ENCODE assay signal across 9 cellular contexts in genomic region chr22:46829140-46829891, GRCh38.
A peak's percentile ranks its signal among the peaks of the same experiment; 100 is the strongest.
DNase-seq lines count a peak whose midpoint lies in the region; ATAC-seq and TF ChIP-seq lines count a peak whose summit lies in the region.
"Had no signal": no experiment of that assay in that cellular context is flagged by ENCODE, and none has a peak within 500 bp of the region (broad histone marks: within the 10 kb centered on the region; RNA-seq: fewer than 3 reads in every experiment).

No MANE protein-coding gene starts in this region.

- peaks cover 30% of the 10 kb centered on the region for H3K4me1 ChIP-seq in GM23248 (ENCODE audit: insufficient read depth)
- peaks cover 19 to 26% (median 24%) of the 10 kb centered on the region in 3 donors for H3K4me1 ChIP-seq in skeletal muscle tissue (ENCODE audit: control insufficient read depth in 3 of 3, insufficient read depth in 3 of 3, low read length in 3 of 3)

- H3K27ac ChIP-seq in GM23248 (peak overlapping the region; percentile 97), skeletal muscle tissue (ENCODE audit: low read depth, low read length) (peak overlapping the region; percentile 4)

- peak; percentile 87 for ATAC-seq in SK-N-SH treated with all-trans-retinoic acid at 6 μM for 48 hours
- no peak for ATAC-seq in HG03457 (IDR thresholded peaks at IDR 0.05; ENCODE audit: unreplicated experiment)

- no peak for TF ChIP-seq CTCF in fibroblast of villous mesenchyme (IDR thresholded peaks at IDR 0.05; ENCODE audit: insufficient read depth, low read depth, low read length)

- DNase-seq in GM23248: peak; percentile 94
- peak; percentile 90 for DNase-seq in fibroblast of villous mesenchyme (ENCODE audit: low read depth)
- no peak for DNase-seq in NCI-H2227 (lab: John Stamatoyannopoulos, UW; ENCODE audit: unreplicated experiment)
- DNase-seq in head of caudate nucleus: no peak
- DNase-seq in OCI-M1 (lab: John Stamatoyannopoulos, UW): no peak
- DNase-seq: naive B cell had no signal

- peaks cover 67% of the 10 kb centered on the region for H3K79me2 ChIP-seq in GM23248 (ENCODE audit: insufficient read depth)

- peak overlapping the region; percentile 31; the same call in 1 of the 2 replicates for H2AFZ ChIP-seq in GM23248

- peak overlapping the region; percentile 87 for H3K4me2 ChIP-seq in GM23248 (ENCODE audit: unreplicated experiment)

- no peaks in the 10 kb centered on the region for H3K9me3 ChIP-seq in GM23248 (ENCODE audit: low read depth)
- H3K9me3 ChIP-seq in skeletal muscle tissue (ENCODE audit: control insufficient read depth in 3 of 3, low read length in 3 of 3): no peaks in the 10 kb centered on the region

- intact Hi-C loops in head of caudate nucleus (cut with DNase I): no loop called here

- H3F3A ChIP-seq in GM23248 (ENCODE audit: insufficient read depth): peaks cover 38% of the 10 kb centered on the region

- peak overlapping the region; percentile 77 for H3K9ac ChIP-seq in GM23248
- no peak overlapping the region for H3K9ac ChIP-seq in skeletal muscle tissue (ENCODE audit: low read depth in 1 of 3, low read length in 3 of 3)

- no peaks in the 10 kb centered on the region for H3K9me2 ChIP-seq in GM23248 (ENCODE audit: insufficient read depth)

- peak overlapping the region; percentile 64 for H3K4me3 ChIP-seq in GM23248
- no peak overlapping the region for H3K4me3 ChIP-seq in fibroblast of villous mesenchyme (ENCODE audit: low read depth, low read length)
- no peak overlapping the region for H3K4me3 ChIP-seq in skeletal muscle tissue (ENCODE audit: low read length in 3 of 3)

- in situ Hi-C loops in GM23248 (cut with MboI): loop anchor here (25.0 kb wide), 2 partner anchors 1008 to 1658 kb away; a partner anchor contains a TSS

- WGBS in GM23248 (ENCODE audit: low coverage in 1 of 2, low lambda C conversion rate in 2 of 2, missing lambda C conversion rate in 2 of 2), 2 experiments: 9 to 10% methylated on average over 11 of the region's 11 CpGs

- H3K36me3 ChIP-seq in GM23248 (ENCODE audit: low read depth) (no peaks in the 10 kb centered on the region), skeletal muscle tissue (ENCODE audit: control insufficient read depth in 3 of 3, insufficient read depth in 3 of 3, low read length in 3 of 3) (peaks cover 2 to 9% (median 3%) of the 10 kb centered on the region in 3 donors)

- no peaks in the 10 kb centered on the region for H3K27me3 ChIP-seq in GM23248 (replicated peaks; ENCODE audit: insufficient read depth)
- H3K27me3 ChIP-seq in skeletal muscle tissue (ENCODE audit: control insufficient read depth in 3 of 3, insufficient read depth in 3 of 3, low read length in 3 of 3): no peaks in the 10 kb centered on the region

- 0 out of 2 replicates have a peak, but pooled peaks cover 4% of the 10 kb centered on the region for H4K20me1 ChIP-seq in GM23248 (ENCODE audit: insufficient read depth)

TF ChIP-seq in SK-N-SH treated with all-trans-retinoic acid at 6 μM for 48 hours, 23 proteins besides CTCF, POLR2A, EP300 and RAD21:
- no peak for TF ChIP-seq CSDC2 (CRISPR knock-in tag; IDR thresholded peaks at IDR 0.05)
- TF ChIP-seq TCF4 (CRISPR knock-in tag; IDR thresholded peaks at IDR 0.05; ENCODE audit: borderline replicate concordance): 0 out of 2 replicates have a peak, but pooled peaks have one; percentile 15
- peak; percentile 93 for TF ChIP-seq ISL1 (CRISPR knock-in tag; IDR thresholded peaks at IDR 0.05)
- TF ChIP-seq RARB (CRISPR knock-in tag; IDR thresholded peaks at IDR 0.05): no peak
- peak; percentile 47; the same call in 1 of the 2 replicates for TF ChIP-seq ZFP3 (CRISPR knock-in tag; IDR thresholded peaks at IDR 0.05)

Comparison
In these comparisons a context has a peak if more than half of its experiments do, and no peak if none do; other contexts are left out.
1. DNase-seq: peak in GM23248 (single experiment) and fibroblast of villous mesenchyme (single experiment); none in NCI-H2227 (single experiment), head of caudate nucleus (0 of 42) and OCI-M1 (single experiment).